1 cellular context compared by ENCODE assay signal in genomic region chr22:27681037-27681436, GRCh38.
TF ChIP-seq lines count a peak whose summit lies in the region.

No MANE protein-coding gene starts in this region.

TF ChIP-seq in GM23338, 12 proteins besides CTCF, POLR2A, EP300 and RAD21 (continued from another document):
- TF ChIP-seq REST (IDR thresholded peaks at IDR 0.05; ENCODE audit: unreplicated experiment): no peak
- TF ChIP-seq POLR2AphosphoS5 (IDR thresholded peaks at IDR 0.05; ENCODE audit: low read depth): no peak
- TF ChIP-seq ZNF462 (CRISPR knock-in tag; IDR thresholded peaks at IDR 0.05): no peak
- TF ChIP-seq EZH2phosphoT487 (IDR thresholded peaks at IDR 0.05; ENCODE audit: unreplicated experiment): no peak
